9 cellular contexts compared by ENCODE assay signal in the genomic region with DNA sequence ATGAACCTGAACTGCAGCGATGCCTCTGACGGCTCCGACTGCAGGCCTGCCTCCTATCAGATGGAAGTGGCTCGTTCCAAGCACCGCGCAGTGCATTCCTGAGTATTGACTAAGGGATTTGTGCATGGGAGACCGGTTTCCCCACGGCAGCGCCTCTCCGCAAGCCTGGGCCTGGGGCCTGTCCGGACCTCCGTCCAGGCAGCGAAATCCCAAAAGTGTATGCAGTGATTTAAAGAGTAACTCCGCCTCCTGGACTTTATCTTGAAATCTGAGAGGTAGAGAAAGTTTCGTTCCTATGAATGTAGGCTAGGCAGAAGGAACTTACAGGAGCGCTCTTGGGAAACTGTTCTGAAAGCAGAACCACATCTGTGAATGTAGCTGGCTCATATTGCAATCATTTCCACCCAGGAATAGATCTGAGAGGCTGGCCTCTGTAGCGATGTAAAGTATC.
DNase-seq lines count a peak whose midpoint lies in the region; ATAC-seq and TF ChIP-seq lines count a peak whose summit lies in the region.
"Had no signal": no experiment of that assay in that cellular context is flagged by ENCODE, and none has a peak within 500 bp of the region (broad histone marks: within the 10 kb centered on the region; RNA-seq: fewer than 3 reads in every experiment).

No MANE protein-coding gene starts in this region.

- DNase-seq in AG04450 (ENCODE audit: low read depth, low spot score) (peak; percentile 90), Panc1 (ENCODE audit: low read depth, low spot score) (no peak), foreskin fibroblast (peak; percentile 89 to 94), omental fat pad (ENCODE audit: low spot score) (peak; percentile 55), GDM1 (lab: John Stamatoyannopoulos, UW) (no peak), HUDEP-2 (lab: John Stamatoyannopoulos, UW; ENCODE audit: unreplicated experiment in 76 of 76) (no peak)
- no peak for DNase-seq in activated CD8-positive, alpha-beta memory T cell treated with anti-CD3 and anti-CD28 coated beads, Interleukin-2, amount 50 U/mL, for 48 hours

- ATAC-seq in Panc1 (peak; percentile 80), omental fat pad (ENCODE audit: low FRiP score) (peak; percentile 98), GM18505 (IDR thresholded peaks at IDR 0.05; ENCODE audit: unreplicated experiment) (no peak)

- intact Hi-C loops in Panc1 (cut with micrococcal nuclease; ENCODE audit: unreplicated experiment) = no loop called here

- POLR2A ChIA-PET in AG04450 (lab: Yijun Ruan, JAX) (no interaction called here), Panc1 (lab: Charles Lee) (no interaction called here)

- in situ Hi-C loops in Panc1 (cut with HindIII; ENCODE audit: low pct_unique_long_range_greater_than_20kb, low sequenced_read_pairs) = no loop called here

- TF ChIP-seq POLR2A in GM18505 (IDR thresholded peaks at IDR 0.05; ENCODE audit: borderline replicate concordance, extremely low read depth, insufficient read depth, insufficient read length) = no peak

- H3K27ac ChIP-seq in AG04450 (ENCODE audit: low read depth, low read length) (peak overlapping the region; percentile 93), Panc1 (ENCODE audit: low read length) (no peak overlapping the region)
- H3K27ac ChIP-seq: C4-2B had no signal

- peak overlapping the region; percentile 48 for H3K4me3 ChIP-seq in AG04450 (ENCODE audit: low read depth, low read length)
- H3K4me3 ChIP-seq in Panc1 (ENCODE audit: low read depth in 2 of 2, low read length in 2 of 2) = peak overlapping the region in 1 of 2 experiments; percentile 23; a peak in 2 of 4 replicates
- peak overlapping the region; percentile 24 to 35 for H3K4me3 ChIP-seq in foreskin fibroblast (ENCODE audit: low read depth in 1 of 2, low read length in 2 of 2)

- H3K9me3 ChIP-seq in AG04450 (ENCODE audit: control insufficient read depth, insufficient read depth, low read length) (no peaks in the 10 kb centered on the region), Panc1 (ENCODE audit: control insufficient read depth, insufficient read depth, low read depth, low read length) (no peaks in the 10 kb centered on the region)

- no peaks in the 10 kb centered on the region for H3K4me1 ChIP-seq in Panc1 (ENCODE audit: control insufficient read depth, insufficient read depth, low read length)

- H3K27me3 ChIP-seq in AG04450 (ENCODE audit: control insufficient read depth, insufficient read depth, low read length) = no peaks in the 10 kb centered on the region
- no peaks in the 10 kb centered on the region for H3K27me3 ChIP-seq in Panc1 (ENCODE audit: control insufficient read depth, insufficient read depth, low read length)

- TF ChIP-seq CTCF in AG04450 (IDR thresholded peaks at IDR 0.05; ENCODE audit: low read depth, low read length) (no peak), Panc1 (IDR thresholded peaks at IDR 0.05) (no peak), foreskin fibroblast (IDR thresholded peaks at IDR 0.05; ENCODE audit: low read depth, low read length) (no peak), omental fat pad (IDR thresholded peaks at IDR 0.05) (no peak)

- CTCF ChIA-PET in AG04450 (lab: Charles Lee) (no interaction called here), Panc1 (lab: Charles Lee) (no interaction called here)

- H3K36me3 ChIP-seq in Panc1 (ENCODE audit: control insufficient read depth, insufficient read depth, low read length) = no peaks in the 10 kb centered on the region

- no TSS peak for BruUV-seq in Panc1 (replicated peaks; lab: Mats Ljungman, UMichigan)

Comparison
In these comparisons a context has a peak if more than half of its experiments do, and no peak if none do; other contexts are left out.
1. DNase-seq: peak in AG04450 (single experiment), foreskin fibroblast (2 of 2) and omental fat pad (single experiment); none in Panc1 (single experiment), activated CD8-positive, alpha-beta memory T cell treated with anti-CD3 and anti-CD28 coated beads, Interleukin-2, amount 50 U/mL, for 48 hours (single experiment), GDM1 (single experiment) and HUDEP-2 (0 of 76).